ENCODE assay signal across 24 cellular contexts in the genomic region with DNA sequence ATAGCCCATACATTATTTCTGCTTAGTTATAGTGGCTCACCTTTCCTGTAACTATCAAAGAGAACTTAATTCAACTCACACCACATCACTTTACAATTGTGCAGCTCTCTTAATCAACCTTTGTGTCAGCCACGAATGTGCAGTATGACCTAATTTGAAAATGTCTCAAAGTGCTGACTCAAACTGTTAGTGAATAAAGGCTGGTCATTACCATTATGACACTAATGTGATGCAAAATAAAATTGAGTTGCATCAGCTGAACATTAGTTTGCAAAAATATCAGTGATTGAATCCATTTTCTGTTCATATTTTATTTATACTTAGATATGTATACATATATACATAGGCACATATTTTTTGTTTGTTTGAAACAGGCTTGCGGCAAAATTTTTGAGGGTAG.
DNase-seq lines count a peak whose midpoint lies in the region; ATAC-seq and TF ChIP-seq lines count a peak whose summit lies in the region.
"Had no signal": no experiment of that assay in that cellular context is flagged by ENCODE, and none has a peak within 500 bp of the region (broad histone marks: within the 10 kb centered on the region; RNA-seq: fewer than 3 reads in every experiment).

No MANE protein-coding gene starts in this region.

- POLR2A ChIA-PET in WTC11 (lab: Charles Lee) = no interaction called here

- no peak overlapping the region for H3K4me2 ChIP-seq in smooth muscle cell
- H3K4me2 ChIP-seq: BLaER1 treated with 17β-estradiol and CSF1 and Interleukin-3, amounts not matched to agents 10 nM and 100 nM had no signal

- no peaks in the 10 kb centered on the region for H3K9me3 Mint-ChIP-seq in WTC11
- H3K9me3 Mint-ChIP-seq: effector memory CD8-positive, alpha-beta T cell; stimulated activated memory B cell treated with anti-CD40 and anti-IgM and Interleukin-4, amounts not matched to agents 10 μg/mL and 1 μg/mL and 100 μg/mL, for 72 hours; T-helper 1 cell treated with Interleukin-12 subunit alpha and Interleukin-12 subunit beta and Interleukin-4 antibody, amounts not matched to agents 30 μg/mL and 1 μg/mL, for 36 hours had no signal

- CTCF ChIA-PET in WTC11 (lab: Charles Lee) = no interaction called here

- H3K27ac ChIP-seq in HUES48 (ENCODE audit: low read depth, low read length) (peak overlapping the region; percentile 11), smooth muscle cell (ENCODE audit: low read depth) (no peak overlapping the region)
- H3K27ac ChIP-seq: BLaER1 treated with 17β-estradiol and CSF1 and Interleukin-3, amounts not matched to agents 10 nM and 100 nM; cardiac muscle cell; gastrocnemius medialis; lower lobe of right lung; tibial nerve had no signal

- peak overlapping the region; percentile 17; the same call in 1 of the 2 replicates for H3K4me3 ChIP-seq in HUES48 (ENCODE audit: low read depth, low read length)
- no peak overlapping the region for H3K4me3 ChIP-seq in fibroblast of pulmonary artery (replicated peaks; ENCODE audit: low read depth, low read length)
- no peak overlapping the region for H3K4me3 ChIP-seq in smooth muscle cell
- H3K4me3 ChIP-seq: BLaER1 treated with 17β-estradiol and CSF1 and Interleukin-3, amounts not matched to agents 10 nM and 100 nM; cardiac muscle cell; gastrocnemius medialis; lower lobe of right lung; tibial nerve had no signal

- H3F3A ChIP-seq in smooth muscle cell (ENCODE audit: low read depth) = no peaks in the 10 kb centered on the region

- H3K36me3 Mint-ChIP-seq in WTC11 = no peaks in the 10 kb centered on the region
- H3K36me3 Mint-ChIP-seq: activated naive CD4-positive, alpha-beta T cell treated with anti-CD3 and anti-CD28 coated beads, Interleukin-2, amount 50 U/mL, for 72 hours; immature natural killer cell; naive thymus-derived CD8-positive, alpha-beta T cell; stimulated activated memory B cell treated with anti-CD40 and anti-IgM and Interleukin-4, amounts not matched to agents 10 μg/mL and 1 μg/mL and 100 μg/mL, for 72 hours had no signal

- H3K4me3 Mint-ChIP-seq in WTC11 = no peak overlapping the region
- H3K4me3 Mint-ChIP-seq: activated CD8-positive, alpha-beta T cell treated with anti-CD3 and anti-CD28 coated beads, Interleukin-2, amount 10 ng/mL, durations not matched to agents 7 days and 5 days; effector memory CD8-positive, alpha-beta T cell; immature natural killer cell; naive thymus-derived CD8-positive, alpha-beta T cell; stimulated activated memory B cell treated with anti-CD40 and anti-IgM and Interleukin-4, amounts not matched to agents 10 μg/mL and 1 μg/mL and 100 μg/mL, for 72 hours; T-helper 1 cell treated with Interleukin-12 subunit alpha and Interleukin-12 subunit beta and Interleukin-4 antibody, amounts not matched to agents 30 μg/mL and 1 μg/mL, for 36 hours had no signal

- peaks cover 76% of the 10 kb centered on the region for H3K4me1 ChIP-seq in HUES48 (ENCODE audit: control insufficient read depth, insufficient read depth, low read length)
- H3K4me1 ChIP-seq in smooth muscle cell (ENCODE audit: low read depth) = peaks cover 6% of the 10 kb centered on the region
- H3K4me1 ChIP-seq: BLaER1 treated with 17β-estradiol and CSF1 and Interleukin-3, amounts not matched to agents 10 nM and 100 nM; gastrocnemius medialis; lower lobe of right lung; tibial nerve had no signal

- H3K79me2 ChIP-seq in smooth muscle cell (ENCODE audit: low read depth) = no peaks in the 10 kb centered on the region

- H3K27ac Mint-ChIP-seq in WTC11 = peak overlapping the region; percentile 26; the same call in 1 of the 2 replicates
- H3K27ac Mint-ChIP-seq: activated CD8-positive, alpha-beta T cell treated with anti-CD3 and anti-CD28 coated beads, Interleukin-2, amount 10 ng/mL, durations not matched to agents 7 days and 5 days; activated naive CD4-positive, alpha-beta T cell treated with anti-CD3 and anti-CD28 coated beads, Interleukin-2, amount 50 U/mL, for 72 hours; effector memory CD8-positive, alpha-beta T cell; immature natural killer cell; naive thymus-derived CD8-positive, alpha-beta T cell; stimulated activated memory B cell treated with anti-CD40 and anti-IgM and Interleukin-4, amounts not matched to agents 10 μg/mL and 1 μg/mL and 100 μg/mL, for 72 hours; T-helper 1 cell treated with Interleukin-12 subunit alpha and Interleukin-12 subunit beta and Interleukin-4 antibody, amounts not matched to agents 30 μg/mL and 1 μg/mL, for 36 hours had no signal

- ATAC-seq in WTC11 = no peak
- no peak for ATAC-seq in HG02852 (IDR thresholded peaks at IDR 0.05; ENCODE audit: unreplicated experiment)
- ATAC-seq: activated CD8-positive, alpha-beta T cell treated with anti-CD3 and anti-CD28 coated beads, Interleukin-2, amount 10 ng/mL, durations not matched to agents 7 days and 5 days; activated naive CD4-positive, alpha-beta T cell treated with anti-CD3 and anti-CD28 coated beads, Interleukin-2, amount 50 U/mL, for 72 hours; effector memory CD8-positive, alpha-beta T cell; gastrocnemius medialis; lower lobe of right lung; naive thymus-derived CD8-positive, alpha-beta T cell; stimulated activated memory B cell treated with anti-CD40 and anti-IgM and Interleukin-4, amounts not matched to agents 10 μg/mL and 1 μg/mL and 100 μg/mL, for 72 hours had no signal

- whole genome bisulfite sequencing in smooth muscle cell (ENCODE audit: low lambda C conversion rate) = 65% methylated on average over 2 of the region's 2 CpGs

- H3K9ac ChIP-seq in HUES48 (ENCODE audit: low read depth, low read length) (no peak overlapping the region), smooth muscle cell (ENCODE audit: low read depth) (no peak overlapping the region)
- H3K9ac ChIP-seq: BLaER1 treated with 17β-estradiol and CSF1 and Interleukin-3, amounts not matched to agents 10 nM and 100 nM had no signal

- H3K27me3 Mint-ChIP-seq in WTC11 (ENCODE audit: low read depth) = peaks cover 10% of the 10 kb centered on the region
- H3K27me3 Mint-ChIP-seq: effector memory CD8-positive, alpha-beta T cell; stimulated activated memory B cell treated with anti-CD40 and anti-IgM and Interleukin-4, amounts not matched to agents 10 μg/mL and 1 μg/mL and 100 μg/mL, for 72 hours had no signal

- H3K27me3 ChIP-seq in HUES48 (ENCODE audit: control insufficient read depth, insufficient read depth, low read length) = no peaks in the 10 kb centered on the region
- H3K27me3 ChIP-seq in smooth muscle cell (ENCODE audit: low read depth) = no peaks in the 10 kb centered on the region
- H3K27me3 ChIP-seq: BLaER1 treated with 17β-estradiol and CSF1 and Interleukin-3, amounts not matched to agents 10 nM and 100 nM; cardiac muscle cell; tibial nerve had no signal

- no peak for DNase-seq in WTC11 (ENCODE audit: low spot score)
- DNase-seq in fibroblast of pulmonary artery (ENCODE audit: low read depth) = peak; percentile 3
- no peak for DNase-seq in smooth muscle cell (lab: John Stamatoyannopoulos, UW; ENCODE audit: unreplicated experiment)
- no peak for DNase-seq in superior temporal gyrus (ENCODE audit: extremely low spot score)
- DNase-seq in effector CD4-positive, alpha-beta T cell = no peak
- DNase-seq in MV-4-11 (lab: John Stamatoyannopoulos, UW) = no peak
- DNase-seq: activated CD8-positive, alpha-beta T cell treated with anti-CD3 and anti-CD28 coated beads, Interleukin-2, amount 10 ng/mL, durations not matched to agents 7 days and 5 days; activated T-cell treated with anti-CD3 and anti-CD28 coated beads, Interleukin-2, amount 50 U/mL, for 48 hours; effector memory CD8-positive, alpha-beta T cell; gastrocnemius medialis; HCEC 1CT; immature natural killer cell; lower lobe of right lung; naive thymus-derived CD8-positive, alpha-beta T cell; NCI-H1694; SHP77 had no signal

- no peaks in the 10 kb centered on the region for H4K20me1 ChIP-seq in smooth muscle cell (ENCODE audit: low read depth)
- H4K20me1 ChIP-seq: BLaER1 treated with 17β-estradiol and CSF1 and Interleukin-3, amounts not matched to agents 10 nM and 100 nM had no signal

- no peaks in the 10 kb centered on the region for H3K9me3 ChIP-seq in HUES48 (ENCODE audit: control insufficient read depth, insufficient read depth, low read length)
- H3K9me3 ChIP-seq in smooth muscle cell (replicated peaks; ENCODE audit: low read depth) = no peaks in the 10 kb centered on the region
- H3K9me3 ChIP-seq: BLaER1 treated with 17β-estradiol and CSF1 and Interleukin-3, amounts not matched to agents 10 nM and 100 nM; gastrocnemius medialis; lower lobe of right lung; tibial nerve had no signal

- H3K4me1 Mint-ChIP-seq in WTC11 = peaks cover 71% of the 10 kb centered on the region
- H3K4me1 Mint-ChIP-seq: immature natural killer cell; naive thymus-derived CD8-positive, alpha-beta T cell; stimulated activated memory B cell treated with anti-CD40 and anti-IgM and Interleukin-4, amounts not matched to agents 10 μg/mL and 1 μg/mL and 100 μg/mL, for 72 hours had no signal

- peak overlapping the region; percentile 59 for H2AFZ ChIP-seq in smooth muscle cell (ENCODE audit: low read depth)

- no peaks in the 10 kb centered on the region for H3K36me3 ChIP-seq in HUES48 (ENCODE audit: control insufficient read depth, insufficient read depth, low read length)
- no peaks in the 10 kb centered on the region for H3K36me3 ChIP-seq in smooth muscle cell (ENCODE audit: low read depth)
- H3K36me3 ChIP-seq: BLaER1 treated with 17β-estradiol and CSF1 and Interleukin-3, amounts not matched to agents 10 nM and 100 nM; cardiac muscle cell; gastrocnemius medialis; lower lobe of right lung; tibial nerve had no signal

- no peak for TF ChIP-seq CTCF in WTC11 (IDR thresholded peaks at IDR 0.05)
- no peak for TF ChIP-seq CTCF in fibroblast of pulmonary artery (IDR thresholded peaks at IDR 0.05; ENCODE audit: low read length, missing control alignments)
- no peak for TF ChIP-seq CTCF in smooth muscle cell (IDR thresholded peaks at IDR 0.05; ENCODE audit: borderline replicate concordance, insufficient read depth, poor library complexity, severe bottlenecking)

TF ChIP-seq in WTC11, 78 proteins besides CTCF, POLR2A, EP300 and RAD21 (continues in another document):
- TF ChIP-seq FOXP1 (CRISPR knock-in tag; IDR thresholded peaks at IDR 0.05; ENCODE audit: borderline replicate concordance) (no peak), ATF1 (CRISPR knock-in tag; IDR thresholded peaks at IDR 0.05) (no peak), ZSCAN18 (CRISPR knock-in tag; IDR thresholded peaks at IDR 0.05) (no peak)
